In genomic region chr22:38710352-38710751, GRCh38 we compare ENCODE assay signal across 30 cellular contexts.
"Had no signal": no experiment of that assay in that cellular context is flagged by ENCODE, and none has a peak within 500 bp of the region (broad histone marks: within the 10 kb centered on the region; RNA-seq: fewer than 3 reads in every experiment).

No MANE protein-coding gene starts in this region.

- H3K9me3 ChIP-seq: ascending aorta, colonic mucosa, gastrocnemius medialis, right atrium auricular region, suprapubic skin, tibial artery had no signal

- H3K9ac ChIP-seq: neural progenitor cell had no signal

- H3K27me3 Mint-ChIP-seq: activated CD4-positive, alpha-beta memory T cell treated with anti-CD3 and anti-CD28 coated beads, Interleukin-2, amount 10 ng/mL, durations not matched to agents 7 days and 5 days; activated naive CD8-positive, alpha-beta T cell treated with anti-CD3 and anti-CD28 coated beads, Interleukin-2, amount 10 ng/mL, durations not matched to agents 7 days and 5 days; naive thymus-derived CD8-positive, alpha-beta T cell; T-helper 17 cell had no signal

- ATAC-seq: activated CD4-positive, CD25-positive, alpha-beta regulatory T cell treated with anti-CD3 and anti-CD28 coated beads, Interleukin-2, amount 50 U/mL, for 24 hours; gastrocnemius medialis; left colon; naive thymus-derived CD8-positive, alpha-beta T cell; T-helper 17 cell had no signal

- H3K27ac ChIP-seq: ascending aorta, cardiac muscle cell, colonic mucosa, neural progenitor cell, right atrium auricular region, suprapubic skin, tibial artery had no signal

- H2AFZ ChIP-seq: neural progenitor cell had no signal

- H3K4me2 ChIP-seq: neural progenitor cell had no signal

- H3K4me3 Mint-ChIP-seq: activated CD4-positive, alpha-beta memory T cell treated with anti-CD3 and anti-CD28 coated beads, Interleukin-2, amount 10 ng/mL, durations not matched to agents 7 days and 5 days; activated CD4-positive, alpha-beta T cell treated with anti-CD3 and anti-CD28 coated beads, Interleukin-2, amount 10 ng/mL, durations not matched to agents 24 days and 14 days; activated naive CD4-positive, alpha-beta T cell treated with anti-CD3 and anti-CD28 coated beads for 36 hours; activated naive CD8-positive, alpha-beta T cell treated with anti-CD3 and anti-CD28 coated beads, Interleukin-2, amount 10 ng/mL, durations not matched to agents 7 days and 5 days; immature natural killer cell; mesothelial cell of epicardium; neural progenitor cell had no signal

- H3K27me3 ChIP-seq: ascending aorta, cardiac muscle cell, colonic mucosa, gastrocnemius medialis, neural progenitor cell, right atrium auricular region, suprapubic skin, tibial artery had no signal

- DNase-seq: activated CD4-positive, alpha-beta memory T cell treated with anti-CD3 and anti-CD28 coated beads, Interleukin-2, amount 10 ng/mL, durations not matched to agents 7 days and 5 days; activated CD4-positive, alpha-beta T cell treated with anti-CD3 and anti-CD28 coated beads, Interleukin-2, amount 10 ng/mL, durations not matched to agents 24 days and 14 days; activated CD8-positive, alpha-beta memory T cell treated with anti-CD3 and anti-CD28 coated beads, Interleukin-2, amount 50 U/mL, for 48 hours; activated effector memory CD4-positive, alpha-beta T cell treated with anti-CD3 and anti-CD28 coated beads, Interleukin-2, amount 50 U/mL, for 16 hours; activated naive CD4-positive, alpha-beta T cell treated with anti-CD3 and anti-CD28 coated beads for 36 hours; activated naive CD8-positive, alpha-beta T cell treated with anti-CD3 and anti-CD28 coated beads, Interleukin-2, amount 10 ng/mL, durations not matched to agents 7 days and 5 days; cerebellar nuclear complex; colonic mucosa; effector CD8-positive, alpha-beta T cell; gastrocnemius medialis; head of caudate nucleus; hypothalamus; immature natural killer cell; kidney; mammary epithelial cell; naive thymus-derived CD8-positive, alpha-beta T cell; stimulated activated naive CD4-positive, alpha-beta T cell; SW 1271; T-helper 17 cell; tibial artery had no signal

- FAIRE-seq: endometrium, kidney had no signal

- H3K9me3 Mint-ChIP-seq: activated CD4-positive, alpha-beta memory T cell treated with anti-CD3 and anti-CD28 coated beads, Interleukin-2, amount 10 ng/mL, durations not matched to agents 7 days and 5 days; activated CD4-positive, alpha-beta T cell treated with anti-CD3 and anti-CD28 coated beads, Interleukin-2, amount 10 ng/mL, durations not matched to agents 24 days and 14 days; activated naive CD4-positive, alpha-beta T cell treated with anti-CD3 and anti-CD28 coated beads for 36 hours; activated naive CD8-positive, alpha-beta T cell treated with anti-CD3 and anti-CD28 coated beads, Interleukin-2, amount 10 ng/mL, durations not matched to agents 7 days and 5 days; brain; immature natural killer cell; mesothelial cell of epicardium; naive thymus-derived CD8-positive, alpha-beta T cell; neural progenitor cell had no signal

- H3K27ac Mint-ChIP-seq: activated CD4-positive, alpha-beta memory T cell treated with anti-CD3 and anti-CD28 coated beads, Interleukin-2, amount 10 ng/mL, durations not matched to agents 7 days and 5 days; activated CD4-positive, alpha-beta T cell treated with anti-CD3 and anti-CD28 coated beads, Interleukin-2, amount 10 ng/mL, durations not matched to agents 24 days and 14 days; activated naive CD4-positive, alpha-beta T cell treated with anti-CD3 and anti-CD28 coated beads for 36 hours; activated naive CD8-positive, alpha-beta T cell treated with anti-CD3 and anti-CD28 coated beads, Interleukin-2, amount 10 ng/mL, durations not matched to agents 7 days and 5 days; mesothelial cell of epicardium; neural progenitor cell; T-helper 17 cell had no signal

- H3K4me3 ChIP-seq: ascending aorta, cardiac muscle cell, colonic mucosa, gastrocnemius medialis, neural progenitor cell, right atrium auricular region, suprapubic skin, tibial artery had no signal

- H3K36me3 ChIP-seq: colonic mucosa, neural progenitor cell had no signal
